9 cellular contexts compared by ENCODE assay signal in genomic region chr2:187586091-187586632, GRCh38. TPM values are rescaled to one million over a fixed set of nuclear protein-coding genes. Genes with fewer than 3 reads are reported as not detected.
A peak's percentile ranks its signal among the peaks of the same experiment; 100 is the strongest.
DNase-seq lines count a peak whose midpoint lies in the region; ATAC-seq, FAIRE-seq and TF ChIP-seq lines count a peak whose summit lies in the region.
"Had no signal": no experiment of that assay in that cellular context is flagged by ENCODE, and none has a peak within 500 bp of the region (broad histone marks: within the 10 kb centered on the region; RNA-seq: fewer than 3 reads in every experiment).

No MANE protein-coding gene starts in this region.

- peak overlapping the region; percentile 15 for H3K4me3 Mint-ChIP-seq in activated T-helper 17 cell treated with anti-CD3 and anti-CD28 coated beads, Interleukin-2, amount 50 U/mL, for 72 hours

- H2AFZ ChIP-seq in HepG2 (ENCODE audit: low read length) = no peak overlapping the region

- H3K27ac Mint-ChIP-seq in activated T-helper 17 cell treated with anti-CD3 and anti-CD28 coated beads, Interleukin-2, amount 50 U/mL, for 72 hours = peak overlapping the region; percentile 53

- H3K4me2 ChIP-seq in HepG2 (ENCODE audit: low read depth, low read length) = 0 out of 2 replicates have a peak overlapping the region, but pooled peaks have one; percentile 14

- H4K20me1 ChIP-seq in HepG2 (ENCODE audit: insufficient read depth, low read length) = no peaks in the 10 kb centered on the region

- H3K36me3 Mint-ChIP-seq in activated T-helper 17 cell treated with anti-CD3 and anti-CD28 coated beads, Interleukin-2, amount 50 U/mL, for 72 hours (ENCODE audit: low read depth) = no peaks in the 10 kb centered on the region

- intact Hi-C loops in HepG2 (cut with micrococcal nuclease; ENCODE audit: unreplicated experiment) (no loop called here), right lobe of liver (cut with DNase I) (no loop called here), colonic mucosa (cut with DNase I) (no loop called here)

- no peak for ATAC-seq in HepG2
- no peak for ATAC-seq in right lobe of liver
- ATAC-seq in HG03521 (IDR thresholded peaks at IDR 0.05; ENCODE audit: unreplicated experiment) = peak; percentile 88
- peak; percentile 94 for ATAC-seq in activated T-helper 17 cell treated with anti-CD3 and anti-CD28 coated beads, Interleukin-2, amount 50 U/mL, for 72 hours (replicated peaks)

- no peak overlapping the region for H3K9ac ChIP-seq in HepG2 (ENCODE audit: insufficient read depth, low read depth, low read length)
- H3K9ac ChIP-seq in colonic mucosa (ENCODE audit: low read depth in 2 of 2, low read length in 2 of 2) = no peak overlapping the region

- H3K4me1 Mint-ChIP-seq in activated T-helper 17 cell treated with anti-CD3 and anti-CD28 coated beads, Interleukin-2, amount 50 U/mL, for 72 hours = peaks cover 4% of the 10 kb centered on the region

- no peaks in the 10 kb centered on the region for H3K79me2 ChIP-seq in HepG2 (ENCODE audit: insufficient read depth, low read length)

- peak; percentile 35 for DNase-seq in HepG2 (ENCODE audit: low spot score)
- no peak for DNase-seq in right lobe of liver
- DNase-seq in NCI-H2029 (lab: John Stamatoyannopoulos, UW) = no peak
- DNase-seq in tibial nerve (ENCODE audit: low spot score in 2 of 2) = no peak
- DNase-seq in activated CD4-positive, CD25-positive, alpha-beta regulatory T cell treated with anti-CD3 and anti-CD28 coated beads, Interleukin-2, amount 50 U/mL, for 72 hours = no peak
- DNase-seq in colonic mucosa = no peak
- DNase-seq: midbrain had no signal

- H3K4me3 ChIP-seq in HepG2 (replicated peaks in 1 of 3; ENCODE audit: insufficient read depth in 1 of 3, low read depth in 2 of 3, low read length in 3 of 3) (no peak overlapping the region), right lobe of liver (no peak overlapping the region), tibial nerve (no peak overlapping the region), colonic mucosa (no peak overlapping the region)

- no peak for FAIRE-seq in HepG2 (lab: Jason Lieb, UNC)

- TF ChIP-seq EP300 in HepG2 (IDR thresholded peaks at IDR 0.05; ENCODE audit: low read depth in 2 of 2, low read length in 2 of 2) (no peak), HepG2 (CRISPR knock-in tag; IDR thresholded peaks at IDR 0.05; ENCODE audit: borderline replicate concordance) (no peak), tibial nerve (IDR thresholded peaks at IDR 0.05) (no peak)

- TF ChIP-seq CTCF in HepG2 (CRISPR knock-in tag; IDR thresholded peaks at IDR 0.05) (no peak), right lobe of liver (IDR thresholded peaks at IDR 0.05) (no peak), tibial nerve (IDR thresholded peaks at IDR 0.05) (no peak), colonic mucosa (IDR thresholded peaks at IDR 0.05) (no peak)

- CTCF ChIA-PET in HepG2 (lab: Yijun Ruan, JAX; ENCODE audit: low intra/inter-chr PET ratio, low total read pairs) = no interaction called here

- H3K27me3 ChIP-seq in HepG2 (ENCODE audit: control insufficient read depth in 1 of 2, insufficient read depth in 2 of 2, low read length in 2 of 2) (no peaks in the 10 kb centered on the region), right lobe of liver (no peaks in the 10 kb centered on the region), tibial nerve (no peaks in the 10 kb centered on the region), colonic mucosa (no peaks in the 10 kb centered on the region)

- H3K4me1 ChIP-seq in HepG2 (ENCODE audit: insufficient read depth, low read length) (peaks cover 13% of the 10 kb centered on the region), right lobe of liver (peaks cover 0 to 1% (median 0%) of the 10 kb centered on the region in 4 donors), tibial nerve (peaks cover 0 to 6% (median 1%) of the 10 kb centered on the region in 4 donors), colonic mucosa (no peaks in the 10 kb centered on the region)

- no TSS peak for BruUV-seq in HepG2 (replicated peaks; lab: Mats Ljungman, UMichigan)

- TF ChIP-seq RAD21 in HepG2 (CRISPR knock-in tag; IDR thresholded peaks at IDR 0.05) = no peak

- H3K9me3 Mint-ChIP-seq in activated T-helper 17 cell treated with anti-CD3 and anti-CD28 coated beads, Interleukin-2, amount 50 U/mL, for 72 hours = peaks cover 4% of the 10 kb centered on the region

- POLR2A ChIA-PET in HepG2 (lab: Yijun Ruan, JAX) = no interaction called here

- no peak for TF ChIP-seq POLR2A in HepG2 (IDR thresholded peaks at IDR 0.05; ENCODE audit: insufficient read depth in 1 of 2, low read depth in 2 of 2, low read length in 2 of 2)
- TF ChIP-seq POLR2A in right lobe of liver (IDR thresholded peaks at IDR 0.05) = no peak
- no peak for TF ChIP-seq POLR2A in tibial nerve (IDR thresholded peaks at IDR 0.05)

- H3K36me3 ChIP-seq in HepG2 (replicated peaks in 1 of 2; ENCODE audit: control insufficient read depth in 1 of 2, insufficient read depth in 2 of 2, low read length in 2 of 2) = no peaks in the 10 kb centered on the region
- H3K36me3 ChIP-seq in right lobe of liver = no peaks in the 10 kb centered on the region
- H3K36me3 ChIP-seq in tibial nerve = no peaks in the 10 kb centered on the region
- no peaks in the 10 kb centered on the region for H3K36me3 ChIP-seq in colonic mucosa

- in situ Hi-C loops in HepG2 (cut with HindIII; ENCODE audit: extremely low pct_ligation_motif_present, low pct_unique_long_range_greater_than_20kb) = loop anchor here (25.0 kb wide), 2 partner anchors 724 to 926 kb away; no protein-coding TSS in a partner anchor

- H3K9me3 ChIP-seq in HepG2 (ENCODE audit: low read length) = no peaks in the 10 kb centered on the region
- no peaks in the 10 kb centered on the region for H3K9me3 ChIP-seq in right lobe of liver
- H3K9me3 ChIP-seq in tibial nerve = no peaks in the 10 kb centered on the region
- no peaks in the 10 kb centered on the region for H3K9me3 ChIP-seq in colonic mucosa

- H3K27me3 Mint-ChIP-seq in activated T-helper 17 cell treated with anti-CD3 and anti-CD28 coated beads, Interleukin-2, amount 50 U/mL, for 72 hours = no peaks in the 10 kb centered on the region

- no peak overlapping the region for H3K27ac ChIP-seq in HepG2 (ENCODE audit: extremely low read length, insufficient read depth, low read length)
- H3K27ac ChIP-seq in right lobe of liver = no peak overlapping the region
- H3K27ac ChIP-seq in tibial nerve = no peak overlapping the region
- H3K27ac ChIP-seq in colonic mucosa = no peak overlapping the region

- WGBS in HepG2 (ENCODE audit: low lambda C conversion rate) = 35% methylated on average over 3 of the region's 3 CpGs
- 58% methylated on average over 3 of the region's 3 CpGs for WGBS in right lobe of liver (ENCODE audit: insufficient coverage, low coverage, low lambda C conversion rate, missing lambda C conversion rate)
- 70 to 76% methylated on average over 3 of the region's 3 CpGs for WGBS in tibial nerve, 2 donors

TF ChIP-seq in HepG2, 621 proteins besides CTCF, POLR2A, EP300 and RAD21:
- TF ChIP-seq ZBTB21 (CRISPR knock-in tag; IDR thresholded peaks at IDR 0.05) (peak; percentile 29; the same call in 1 of the 2 replicates), GABPA (IDR thresholded peaks at IDR 0.05; ENCODE audit: low read depth, low read length) (no peak), GABPA (CRISPR knock-in tag; IDR thresholded peaks at IDR 0.05; ENCODE audit: low read depth) (peak; percentile 80), ATF4 (CRISPR knock-in tag; IDR thresholded peaks at IDR 0.05) (0 out of 4 replicates have a peak, but pooled peaks of 1 of the 2 experiments have one; percentile 35), ATAD3A (CRISPR knock-in tag; IDR thresholded peaks at IDR 0.05) (no peak), CEBPG (CRISPR knock-in tag; IDR thresholded peaks at IDR 0.05) (peak; percentile 38), CREB1 (IDR thresholded peaks at IDR 0.05) (no peak), CREB1 (CRISPR knock-in tag; IDR thresholded peaks at IDR 0.05) (peak; percentile 22), MTF2 (CRISPR knock-in tag; IDR thresholded peaks at IDR 0.05; ENCODE audit: borderline replicate concordance) (no peak)

RNA-seq across cellular contexts. Expression of gene TFPI, which starts 31.9 kb away (rescaled TPM):
- 161 and 301 TPM in 2 replicates for total RNA-seq in HepG2 (2016; rRNA removed; fragmentation: Illumina TruSeq; extraction: Trizol)
- 38.3 and 39.3 TPM in 2 replicates for total RNA-seq in HepG2 (2016; cell fraction: cytosol; rRNA removed; fragmentation: Illumina TruSeq; extraction: Trizol; ENCODE audit: low read depth)
- total RNA-seq in HepG2 (2016; cell fraction: insoluble cytoplasmic fraction; rRNA removed; fragmentation: Illumina TruSeq; extraction: Trizol) = 172 and 272 TPM in 2 replicates
- 52.0 and 70.0 TPM in 2 replicates for total RNA-seq in HepG2 (2016; cell fraction: membrane; rRNA removed; fragmentation: Illumina TruSeq; extraction: Trizol)
- 317 and 356 TPM in 2 replicates for total RNA-seq in HepG2 (2016; cell fraction: nucleus; rRNA removed; fragmentation: Illumina TruSeq; extraction: Trizol)
- polyA plus RNA-seq in HepG2 (2011; rRNA removed) = 404 and 436 TPM in 2 replicates
- 141 and 281 TPM in 2 replicates for polyA plus RNA-seq in HepG2 (2011; cell fraction: cytosol; rRNA removed)
- polyA plus RNA-seq in HepG2 (2011; cell fraction: nucleus; rRNA removed) = 59.5 and 99.9 TPM in 2 replicates
- polyA plus RNA-seq in HepG2 (2012) = 778 and 1,175 TPM in 2 replicates
- 23.5 and 25.5 TPM in 2 replicates for polyA plus RNA-seq in HepG2 (2016; cell fraction: cytosol; fragmentation: Illumina TruSeq; extraction: Trizol; ENCODE audit: low read depth)
- polyA plus RNA-seq in HepG2 (2016; cell fraction: insoluble cytoplasmic fraction; fragmentation: Illumina TruSeq; extraction: Trizol; ENCODE audit: low read depth) = 122 TPM in 2 replicates
- 32.9 and 33.4 TPM in 2 replicates for polyA plus RNA-seq in HepG2 (2016; cell fraction: membrane; fragmentation: Illumina TruSeq; extraction: Trizol; ENCODE audit: low read depth)
- polyA plus RNA-seq in HepG2 (2016; cell fraction: nucleus; fragmentation: Illumina TruSeq; extraction: Trizol; ENCODE audit: insufficient read depth, low read depth) = 310 and 322 TPM in 2 replicates
- polyA minus RNA-seq in HepG2 (2011; rRNA and poly(A)+ RNA removed; ENCODE audit: low replicate concordance) = 28.8 and 207 TPM in 2 replicates
- 198 and 296 TPM in 2 replicates for polyA minus RNA-seq in HepG2 (2011; cell fraction: cytosol; rRNA and poly(A)+ RNA removed)
- polyA minus RNA-seq in HepG2 (2011; cell fraction: nucleus; rRNA and poly(A)+ RNA removed) = 460 and 590 TPM in 2 replicates
- total RNA-seq in right lobe of liver = 100 to 1,000 TPM; 145 to 223 (median 189) TPM
- total RNA-seq in activated T-helper 17 cell treated with anti-CD3 and anti-CD28 coated beads, Interleukin-2, amount 50 U/mL, for 72 hours = under 1 TPM; 0.13 to 0.30 TPM
- 100 to 1,000 TPM in 1 of 4 donors, 10 to 100 TPM in 3; 75.1 to 110 (median 92.2) TPM for total RNA-seq in tibial nerve
- total RNA-seq in colonic mucosa = 10 to 100 TPM in 1 of 2 donors, 1 to 10 TPM in 1; 8.8 to 23.4 TPM

Comparison
In these comparisons a context has a peak if more than half of its experiments do, and no peak if none do; other contexts are left out.
1. ATAC-seq: peak in HG03521 (single experiment) and activated T-helper 17 cell treated with anti-CD3 and anti-CD28 coated beads, Interleukin-2, amount 50 U/mL, for 72 hours (single experiment); none in HepG2 (single experiment) and right lobe of liver (0 of 4).
2. RNA of gene TFPI, which starts 31.9 kb away (total RNA-seq): 38.3 to 356 TPM in HepG2, 145 to 223 TPM in right lobe of liver, 75.1 to 110 TPM in tibial nerve and 8.8 to 23.4 TPM in colonic mucosa; 0.13 to 0.30 TPM in activated T-helper 17 cell treated with anti-CD3 and anti-CD28 coated beads, Interleukin-2, amount 50 U/mL, for 72 hours; every median in the first group is over 4 times any median in the second.